ENCODE assay signal across 14 cellular contexts in the genomic region with DNA sequence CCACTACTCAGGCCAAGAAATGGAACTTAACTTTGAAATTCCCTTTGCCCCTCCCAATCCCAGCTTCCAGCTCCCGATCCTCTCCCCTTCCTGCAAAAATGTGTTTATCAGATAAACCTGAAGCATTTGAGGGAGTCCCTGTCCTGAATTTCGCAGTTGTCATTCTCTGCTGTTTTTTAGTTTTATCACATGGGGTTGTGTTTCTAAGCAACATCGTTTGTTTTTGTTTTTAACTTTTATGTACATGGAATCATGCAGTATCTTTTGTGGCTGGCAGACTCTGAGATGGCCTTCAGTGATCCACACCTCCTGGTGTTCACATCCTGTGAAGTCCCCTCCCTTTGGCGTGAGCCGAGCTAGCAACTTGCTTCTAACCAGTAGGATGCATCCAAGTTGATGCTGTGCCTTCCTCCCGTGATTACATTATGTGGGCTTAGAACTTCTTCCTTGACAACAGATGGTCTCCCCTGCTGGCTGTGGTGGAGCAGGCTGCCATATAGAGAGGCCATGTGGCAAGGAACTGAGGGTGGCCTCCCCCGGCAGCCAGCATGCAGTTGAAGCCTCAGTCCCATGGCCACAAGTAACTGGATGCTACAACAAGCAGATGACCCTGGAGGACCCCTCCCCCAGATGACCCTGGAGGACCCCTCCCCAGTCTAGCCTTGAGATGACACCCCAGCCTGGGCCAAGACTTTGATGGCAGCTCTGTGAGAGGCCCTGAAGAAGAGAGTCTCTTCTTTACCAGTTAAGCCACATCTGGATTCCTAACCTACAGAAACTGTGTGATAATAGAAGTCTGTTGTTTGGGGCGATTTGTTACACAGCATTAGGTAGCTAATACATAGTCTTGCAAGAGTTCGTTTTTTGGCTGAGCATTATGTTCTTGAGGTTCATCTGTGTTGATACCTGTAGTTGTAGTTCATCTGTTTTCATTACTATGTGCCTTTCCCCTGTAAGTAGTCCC. TPM values are rescaled to one million over a fixed set of nuclear protein-coding genes. Genes with fewer than 3 reads are reported as not detected.
DNase-seq lines count a peak whose midpoint lies in the region; ATAC-seq and TF ChIP-seq lines count a peak whose summit lies in the region.
"Had no signal": no experiment of that assay in that cellular context is flagged by ENCODE, and none has a peak within 500 bp of the region (broad histone marks: within the 10 kb centered on the region; RNA-seq: fewer than 3 reads in every experiment).

No MANE protein-coding gene starts in this region.

- TF ChIP-seq POLR2A in esophagus muscularis mucosa (IDR thresholded peaks at IDR 0.05; ENCODE audit: low read depth) = no peak

- WGBS in esophagus muscularis mucosa = 73% methylated on average over 9 of the region's 9 CpGs

- in situ Hi-C loops in GM13976 (cut with MboI; ENCODE audit: low sequenced_read_pairs, unreplicated experiment) = no loop called here

- no peaks in the 10 kb centered on the region for H3K36me3 Mint-ChIP-seq in activated naive CD8-positive, alpha-beta T cell treated with anti-CD3 and anti-CD28 coated beads, Interleukin-2, amount 50 U/mL, for 24 hours (ENCODE audit: low read depth)
- H3K36me3 Mint-ChIP-seq: CD4-positive, CD25-positive, alpha-beta regulatory T cell had no signal

- TF ChIP-seq EP300 in esophagus muscularis mucosa (IDR thresholded peaks at IDR 0.05) = no peak

- peaks cover 1% of the 10 kb centered on the region for H3K4me1 Mint-ChIP-seq in activated naive CD8-positive, alpha-beta T cell treated with anti-CD3 and anti-CD28 coated beads, Interleukin-2, amount 50 U/mL, for 24 hours
- H3K4me1 Mint-ChIP-seq: CD4-positive, CD25-positive, alpha-beta regulatory T cell had no signal

- H3K27me3 Mint-ChIP-seq in activated naive CD8-positive, alpha-beta T cell treated with anti-CD3 and anti-CD28 coated beads, Interleukin-2, amount 50 U/mL, for 24 hours = peaks cover 6% of the 10 kb centered on the region
- H3K27me3 Mint-ChIP-seq: CD4-positive, CD25-positive, alpha-beta regulatory T cell had no signal

- no peak overlapping the region for H3K27ac Mint-ChIP-seq in activated naive CD8-positive, alpha-beta T cell treated with anti-CD3 and anti-CD28 coated beads, Interleukin-2, amount 50 U/mL, for 24 hours

- H3K36me3 ChIP-seq in ACC112 (ENCODE audit: insufficient read depth, low read length) = peaks cover 13% of the 10 kb centered on the region; the same call in 1 of the 2 replicates
- no peaks in the 10 kb centered on the region for H3K36me3 ChIP-seq in esophagus muscularis mucosa
- no peaks in the 10 kb centered on the region for H3K36me3 ChIP-seq in muscle layer of duodenum (ENCODE audit: control insufficient read depth in 1 of 2, insufficient read depth in 2 of 2, low read length in 2 of 2)
- H3K36me3 ChIP-seq: neutrophil, Peyer's patch had no signal

- intact Hi-C loops in esophagus muscularis mucosa (cut with DNase I) = no loop called here

- H3K79me2 ChIP-seq in ACC112 (ENCODE audit: control insufficient read depth, insufficient read depth, low read length, unreplicated experiment) = peaks cover 78% of the 10 kb centered on the region

- TF ChIP-seq CTCF in esophagus muscularis mucosa (IDR thresholded peaks at IDR 0.05) (no peak), GM13976 (IDR thresholded peaks at IDR 0.05; ENCODE audit: borderline replicate concordance, control extremely low read depth, extremely low read depth, insufficient read depth, missing control alignments) (no peak)

- H3K27me3 ChIP-seq in ACC112 (ENCODE audit: insufficient read depth, low read length) (no peaks in the 10 kb centered on the region), esophagus muscularis mucosa (no peaks in the 10 kb centered on the region), muscle layer of duodenum (ENCODE audit: low read depth, low read length) (no peaks in the 10 kb centered on the region)
- H3K27me3 ChIP-seq: Peyer's patch had no signal

- DNase-seq in NAMALWA (ENCODE audit: low spot score) (peak; percentile 1), esophagus muscularis mucosa (ENCODE audit: extremely low spot score) (no peak), GM13976 (ENCODE audit: low spot score) (no peak)
- DNase-seq in activated naive CD8-positive, alpha-beta T cell treated with anti-CD3 and anti-CD28 coated beads, Interleukin-2, amount 50 U/mL, for 24 hours = no peak
- DNase-seq: activated naive CD4-positive, alpha-beta T cell treated with Interleukin-2 at 50 U/mL for 16 hours; CD4-positive, CD25-positive, alpha-beta regulatory T cell; NCI-H1436; Peyer's patch had no signal

- peak overlapping the region; percentile 84 for H3K27ac ChIP-seq in ACC112 (ENCODE audit: low read depth, low read length)
- H3K27ac ChIP-seq in esophagus muscularis mucosa (replicated peaks in 1 of 4) = peak overlapping the region in 3 of 4 donors; percentile 69 to 81 (median 72)
- peak overlapping the region; percentile 50 for H3K27ac ChIP-seq in muscle layer of duodenum (ENCODE audit: low read length)
- H3K27ac ChIP-seq: neutrophil had no signal

- H2AFZ ChIP-seq in ACC112 (ENCODE audit: low read length, unreplicated experiment) = no peak overlapping the region

- no peak overlapping the region for H3K4me3 Mint-ChIP-seq in activated naive CD8-positive, alpha-beta T cell treated with anti-CD3 and anti-CD28 coated beads, Interleukin-2, amount 50 U/mL, for 24 hours
- H3K4me3 Mint-ChIP-seq: CD4-positive, CD25-positive, alpha-beta regulatory T cell had no signal

- no peaks in the 10 kb centered on the region for H3K9me3 Mint-ChIP-seq in activated naive CD8-positive, alpha-beta T cell treated with anti-CD3 and anti-CD28 coated beads, Interleukin-2, amount 50 U/mL, for 24 hours

- ATAC-seq in activated naive CD8-positive, alpha-beta T cell treated with anti-CD3 and anti-CD28 coated beads, Interleukin-2, amount 50 U/mL, for 24 hours = no peak
- ATAC-seq in GM21390 (IDR thresholded peaks at IDR 0.05; ENCODE audit: unreplicated experiment) (no peak), GM21529 (IDR thresholded peaks at IDR 0.05; ENCODE audit: unreplicated experiment) (no peak)
- ATAC-seq: activated CD4-positive, CD25-positive, alpha-beta regulatory T cell treated with anti-CD3 and anti-CD28 coated beads, Interleukin-2, amount 50 U/mL, for 24 hours had no signal

- H3K4me1 ChIP-seq in ACC112 (ENCODE audit: control insufficient read depth, insufficient read depth, low read length, unreplicated experiment) = peaks cover 53% of the 10 kb centered on the region
- peaks cover 83 to 95% (median 87%) of the 10 kb centered on the region in 4 donors for H3K4me1 ChIP-seq in esophagus muscularis mucosa
- H3K4me1 ChIP-seq in muscle layer of duodenum (ENCODE audit: control insufficient read depth in 1 of 2, insufficient read depth in 2 of 2, low read length in 2 of 2) = peaks cover 6 to 21% of the 10 kb centered on the region in 2 donors

- H3K9me3 ChIP-seq in esophagus muscularis mucosa (no peaks in the 10 kb centered on the region), muscle layer of duodenum (ENCODE audit: control insufficient read depth in 1 of 2, low read length in 2 of 2) (no peaks in the 10 kb centered on the region)
- H3K9me3 ChIP-seq: neutrophil, Peyer's patch had no signal

- H3K4me3 ChIP-seq in ACC112 (ENCODE audit: low read depth, low read length) (no peak overlapping the region), esophagus muscularis mucosa (peak overlapping the region in 1 of 4 donors; percentile 25), muscle layer of duodenum (ENCODE audit: low read depth in 1 of 2, low read length in 2 of 2) (no peak overlapping the region)
- H3K4me3 ChIP-seq: Peyer's patch had no signal

RNA-seq across cellular contexts. Expression of gene SH3BP4, which starts 27.7 kb away (rescaled TPM):
- 10 to 100 TPM; 25.3 to 63.1 (median 48.4) TPM for total RNA-seq in esophagus muscularis mucosa
